28 cellular contexts compared by ENCODE assay signal in the genomic region with DNA sequence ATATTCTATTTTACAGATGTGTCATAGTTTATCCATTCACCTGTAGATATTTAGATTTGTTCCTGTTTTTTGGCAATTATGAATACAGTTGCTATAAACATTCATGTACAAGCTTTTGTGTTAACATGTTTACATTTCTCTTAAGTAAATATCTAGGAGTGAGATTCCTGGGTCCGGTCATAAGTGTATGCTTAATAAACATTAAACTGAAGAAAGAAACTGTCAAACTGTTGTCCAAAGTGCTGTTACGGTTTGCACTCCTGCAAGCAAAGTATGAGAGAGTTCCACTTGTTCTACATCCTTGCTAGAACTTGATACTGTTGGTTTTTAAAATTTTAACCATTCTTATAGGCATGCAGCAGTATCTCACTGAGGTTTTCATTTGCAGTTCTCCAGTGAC.
"Had no signal": no experiment of that assay in that cellular context is flagged by ENCODE, and none has a peak within 500 bp of the region (broad histone marks: within the 10 kb centered on the region; RNA-seq: fewer than 3 reads in every experiment).

No MANE protein-coding gene starts in this region.

- H3K27ac ChIP-seq: adrenal gland, body of pancreas, coronary artery, dorsolateral prefrontal cortex had no signal

- H3K4me1 ChIP-seq: adrenal gland, body of pancreas had no signal

- H3K9me3 ChIP-seq: adrenal gland, body of pancreas had no signal

- FAIRE-seq: frontal cortex had no signal

- DNase-seq: activated CD4-positive, alpha-beta memory T cell treated with anti-CD3 and anti-CD28 coated beads for 36 hours; activated CD4-positive, alpha-beta T cell treated with anti-CD3 and anti-CD28 coated beads for 36 hours; activated CD4-positive, alpha-beta T cell treated with anti-CD3 and anti-CD28 coated beads, Interleukin-2, amount 10 ng/mL, durations not matched to agents 24 days and 14 days; activated CD4-positive, CD25-positive, alpha-beta regulatory T cell; activated CD4-positive, CD25-positive, alpha-beta regulatory T cell treated with anti-CD3 and anti-CD28 coated beads, Interleukin-2, amount 50 U/mL, for 72 hours; activated CD8-positive, alpha-beta memory T cell treated with anti-CD3 and anti-CD28 coated beads, Interleukin-2, amount 10 ng/mL, durations not matched to agents 7 days and 5 days; activated CD8-positive, alpha-beta memory T cell treated with anti-CD3 and anti-CD28 coated beads, Interleukin-2, amount 50 U/mL, for 4 hours; activated CD8-positive, alpha-beta T cell treated with anti-CD3 and anti-CD28 coated beads, Interleukin-2, amount 10 ng/mL, durations not matched to agents 7 days and 5 days; activated effector memory CD4-positive, alpha-beta T cell treated with anti-CD3 and anti-CD28 coated beads, Interleukin-2, amount 50 U/mL, for 16 hours; activated naive CD4-positive, alpha-beta T cell treated with anti-CD3 and anti-CD28 coated beads for 36 hours; activated naive CD8-positive, alpha-beta T cell treated with anti-CD3 and anti-CD28 coated beads for 36 hours; activated naive CD8-positive, alpha-beta T cell treated with anti-CD3 and anti-CD28 coated beads, Interleukin-2, amount 50 U/mL, for 24 hours; activated T-cell treated with anti-CD3 and anti-CD28 coated beads, Interleukin-2, amount 50 U/mL, for 1 hour; activated T-cell treated with anti-CD3 and anti-CD28 coated beads, Interleukin-2, amount 50 U/mL, for 48 hours; adrenal gland; amygdala; aorta; body of pancreas; caudate nucleus; dorsolateral prefrontal cortex; effector memory CD4-positive, alpha-beta T cell; endodermal cell; foreskin fibroblast; head of caudate nucleus; T-helper 2 cell had no signal

- H3K4me3 ChIP-seq: adrenal gland, body of pancreas, coronary artery, dorsolateral prefrontal cortex had no signal

- H3K27me3 ChIP-seq: adrenal gland, body of pancreas, dorsolateral prefrontal cortex had no signal

- ATAC-seq: activated CD4-positive, alpha-beta T cell treated with anti-CD3 and anti-CD28 coated beads for 36 hours; activated CD8-positive, alpha-beta memory T cell treated with anti-CD3 and anti-CD28 coated beads, Interleukin-2, amount 10 ng/mL, durations not matched to agents 7 days and 5 days; activated CD8-positive, alpha-beta T cell treated with anti-CD3 and anti-CD28 coated beads, Interleukin-2, amount 10 ng/mL, durations not matched to agents 7 days and 5 days; activated naive CD8-positive, alpha-beta T cell treated with anti-CD3 and anti-CD28 coated beads, Interleukin-2, amount 50 U/mL, for 24 hours; body of pancreas; esophagus mucosa had no signal
